18 cellular contexts compared by ENCODE assay signal in genomic region chr10:78059916-78060315, GRCh38.
"Had no signal": no experiment of that assay in that cellular context is flagged by ENCODE, and none has a peak within 500 bp of the region (broad histone marks: within the 10 kb centered on the region; RNA-seq: fewer than 3 reads in every experiment).

No MANE protein-coding gene starts in this region.

- H3K4me3 ChIP-seq: coronary artery, left ventricle myocardium inferior, lower lobe of right lung, smooth muscle cell, thoracic aorta, transverse colon had no signal

- H3K27ac ChIP-seq: coronary artery, foreskin keratinocyte, left ventricle myocardium inferior, lower lobe of right lung, thoracic aorta, transverse colon had no signal

- FAIRE-seq: endothelial cell of umbilical vein, keratinocyte had no signal

- H3K9me3 ChIP-seq: left ventricle myocardium inferior, lower lobe of right lung, thoracic aorta, transverse colon had no signal

- H3K4me1 ChIP-seq: foreskin keratinocyte, left ventricle myocardium inferior, lower lobe of right lung, transverse colon had no signal

- ATAC-seq: foreskin keratinocyte; lower lobe of right lung; right cardiac atrium; stimulated activated naive CD8-positive, alpha-beta T cell treated with anti-CD3 and anti-CD28 coated beads, Interleukin-15, amount 100 ng/mL, for 72 hours had no signal

- H3K27me3 ChIP-seq: foreskin keratinocyte, transverse colon had no signal

- H3K4me2 ChIP-seq: smooth muscle cell had no signal

- H3K36me3 ChIP-seq: left ventricle myocardium inferior, lower lobe of right lung, thoracic aorta, transverse colon had no signal

- DNase-seq: effector CD4-positive, alpha-beta T cell; endodermal cell; erythroblast; foreskin keratinocyte; immature natural killer cell; left ventricle myocardium inferior; lower lobe of right lung; midbrain; naive B cell; right cardiac atrium; stimulated activated CD4-positive, alpha-beta T cell treated with anti-CD3 and anti-CD28 coated beads, Interleukin-2, amount 100 ng/mL, for 48 hours; stimulated activated naive CD8-positive, alpha-beta T cell treated with anti-CD3 and anti-CD28 coated beads, Interleukin-15, amount 100 ng/mL, for 72 hours; transverse colon had no signal
